ENCODE assay signal across 17 cellular contexts in the genomic region with DNA sequence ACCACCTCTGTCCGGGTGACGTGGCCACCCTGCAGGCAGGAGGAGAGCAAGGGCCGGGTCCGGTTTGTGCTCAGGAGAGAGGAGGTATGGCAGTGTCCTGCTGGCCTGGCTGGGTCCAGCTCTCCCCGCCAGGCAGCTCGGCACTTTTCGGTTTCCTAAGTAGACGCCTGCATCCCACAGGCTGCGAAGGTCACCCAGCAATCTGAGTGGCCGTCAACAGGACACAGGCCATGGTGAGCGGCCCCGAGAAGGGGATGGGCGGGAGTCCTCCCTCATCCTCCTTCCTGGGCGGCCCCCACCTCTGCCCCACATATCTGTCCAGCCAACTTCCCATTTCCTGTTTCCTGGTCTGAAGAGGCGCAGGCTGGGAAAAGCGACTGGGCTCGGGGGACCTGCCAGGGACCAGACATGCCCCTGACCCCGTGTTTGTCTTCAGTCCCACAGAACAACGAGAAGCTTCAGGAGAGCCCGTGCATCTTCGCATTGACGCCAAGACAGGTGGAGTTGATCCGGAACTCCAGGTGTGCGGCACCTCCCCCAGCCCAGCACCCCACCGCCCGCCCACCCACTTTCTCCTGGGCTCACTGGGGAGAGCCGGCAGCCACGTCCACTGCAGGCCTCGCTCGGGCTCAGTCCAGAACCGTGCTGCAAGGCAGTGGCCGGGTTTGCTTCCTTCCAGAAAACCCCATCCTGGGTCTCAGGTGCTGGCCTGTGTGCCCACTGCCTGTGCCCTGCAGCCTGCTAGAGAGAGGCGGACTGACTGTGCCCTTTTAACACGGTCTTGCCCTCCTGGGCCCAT. TPM values are rescaled to one million over a fixed set of nuclear protein-coding genes. Genes with fewer than 3 reads are reported as not detected.
A peak's percentile ranks its signal among the peaks of the same experiment; 100 is the strongest.
DNase-seq lines count a peak whose midpoint lies in the region; ATAC-seq, FAIRE-seq and TF ChIP-seq lines count a peak whose summit lies in the region.
"Had no signal": no experiment of that assay in that cellular context is flagged by ENCODE, and none has a peak within 500 bp of the region (broad histone marks: within the 10 kb centered on the region; RNA-seq: fewer than 3 reads in every experiment).

No MANE protein-coding gene starts in this region.

- WGBS in GM12878 (ENCODE audit: insufficient coverage, insufficient replicate concordance, low lambda C conversion rate, missing lambda C conversion rate) = 91% methylated on average over 33 of the region's 34 CpGs
- WGBS in gastroesophageal sphincter (ENCODE audit: low coverage in 1 of 2), 2 donors = 79% methylated on average over 6 of the region's 34 CpGs; no CpG with 5 or more reads in 1 of the 2 donors
- WGBS in spleen, 5 donors = 65 to 83% (median 77%) methylated on average over 20 to 34 of the region's 34 CpGs

- peaks cover 0 to 6% of the 10 kb centered on the region in 2 donors for H3K4me1 Mint-ChIP-seq in natural killer cell
- H3K4me1 Mint-ChIP-seq: GM23338 had no signal

- no peak for TF ChIP-seq EP300 in GM12878 (IDR thresholded peaks at IDR 0.05; ENCODE audit: borderline replicate concordance in 1 of 2, control insufficient read depth in 1 of 2, low read depth in 2 of 2, low read length in 2 of 2)
- TF ChIP-seq EP300 in gastroesophageal sphincter (IDR thresholded peaks at IDR 0.05) = no peak

- no peak overlapping the region for H2AFZ ChIP-seq in GM12878 (ENCODE audit: control insufficient read depth, low read depth, low read length)
- H2AFZ ChIP-seq: GM23338 had no signal

- H3K9me3 Mint-ChIP-seq in natural killer cell = no peaks in the 10 kb centered on the region
- H3K9me3 Mint-ChIP-seq: CD4-positive, alpha-beta T cell; GM23338 had no signal

- in situ Hi-C loops in GM12878 (cut with MboI) = no loop called here

- no peak overlapping the region for H3K4me3 ChIP-seq in GM12878
- no peak overlapping the region for H3K4me3 ChIP-seq in gastroesophageal sphincter
- H3K4me3 ChIP-seq in spleen = peak overlapping the region in 1 of 8 donors; percentile 6
- H3K4me3 ChIP-seq: GM23338, MG63 had no signal

- H3K79me2 ChIP-seq in GM12878 (ENCODE audit: control insufficient read depth, insufficient read depth, low read length) = no peaks in the 10 kb centered on the region

- no peak for DNase-seq in GM12878 (ENCODE audit: low read depth, low spot score)
- DNase-seq in left lobe of liver (ENCODE audit: low spot score) = peak; percentile 48
- no peak for DNase-seq in spleen
- no peak for DNase-seq in natural killer cell
- DNase-seq in NCI-H2107 (lab: John Stamatoyannopoulos, UW) = no peak
- DNase-seq: CD4-positive, alpha-beta T cell; DMS79 treated with DMSO at 0.1 percent for 48 hours; GF-D8; MG63; NCI-H1105 treated with DMSO at 0.1 percent for 48 hours; NCI-H187 treated with DMSO at 0.1 percent for 48 hours; NCI-H510A had no signal

- H3K36me3 Mint-ChIP-seq in natural killer cell = no peaks in the 10 kb centered on the region

- peaks cover 0 to 5% of the 10 kb centered on the region in 2 experiments; a peak in 2 of 4 replicates for H3K36me3 ChIP-seq in GM12878 (ENCODE audit: control insufficient read depth in 2 of 2, insufficient read depth in 2 of 2, low read length in 1 of 2)
- peaks cover 0 to 57% of the 10 kb centered on the region in 2 donors for H3K36me3 ChIP-seq in gastroesophageal sphincter
- peaks cover 0 to 94% (median 25%) of the 10 kb centered on the region in 6 donors for H3K36me3 ChIP-seq in spleen

- H4K20me1 ChIP-seq in GM12878 (ENCODE audit: control insufficient read depth, insufficient read depth) = no peaks in the 10 kb centered on the region

- CTCF ChIA-PET in GM12878 (lab: Yijun Ruan, JAX) = no interaction called here

- ATAC-seq in GM12878 = no peak
- peak; percentile 22 for ATAC-seq in gastroesophageal sphincter
- peak; percentile 59 for ATAC-seq in left lobe of liver
- ATAC-seq in HG03196 (IDR thresholded peaks at IDR 0.05; ENCODE audit: unreplicated experiment) = no peak
- ATAC-seq in natural killer cell = no peak
- ATAC-seq in HG03159 (IDR thresholded peaks at IDR 0.05; ENCODE audit: unreplicated experiment) = no peak
- ATAC-seq: GM23338 had no signal

- no peak overlapping the region for H3K27ac ChIP-seq in GM12878 (ENCODE audit: control insufficient read depth, insufficient read depth)
- peak overlapping the region in 3 of 4 donors; percentile 19 to 46 (median 27) for H3K27ac ChIP-seq in gastroesophageal sphincter
- peak overlapping the region in 7 of 8 donors; percentile 45 to 76 (median 55) for H3K27ac ChIP-seq in spleen

- H3K4me3 Mint-ChIP-seq in natural killer cell = no peak overlapping the region
- H3K4me3 Mint-ChIP-seq: B cell; CD4-positive, alpha-beta T cell; GM23338 had no signal

- H3K9ac ChIP-seq in GM12878 (ENCODE audit: control insufficient read depth, insufficient read depth, low read length) = no peak overlapping the region

- no peak for FAIRE-seq in GM12878 (lab: Jason Lieb, UNC)

- TF ChIP-seq CTCF in GM12878 (IDR thresholded peaks at IDR 0.05 in 2 of 3, conservative IDR thresholded peaks at IDR 0.05 in 1 of 3; ENCODE audit: control insufficient read depth in 2 of 3, extremely low read depth in 1 of 3, insufficient read depth in 1 of 3, low read depth in 3 of 3, low read length in 3 of 3) (no peak), gastroesophageal sphincter (IDR thresholded peaks at IDR 0.05) (no peak), spleen (IDR thresholded peaks at IDR 0.05 in 8 of 11, conservative IDR thresholded peaks at IDR 0.05 in 3 of 11) (peak in 1 of 11 experiments; percentile 7), natural killer cell (IDR thresholded peaks at IDR 0.05) (no peak)

- TSS peak; percentile 56 for BruUV-seq in GM12878 (replicated peaks; lab: Mats Ljungman, UMichigan)

- RAD21 ChIA-PET in GM12878 (lab: Charles Lee; ENCODE audit: unreplicated experiment) = no interaction called here

- no peak overlapping the region for H3K4me2 ChIP-seq in GM12878 (ENCODE audit: control insufficient read depth, insufficient read depth)
- H3K4me2 ChIP-seq: GM23338 had no signal

- no peaks in the 10 kb centered on the region for H3K27me3 ChIP-seq in GM12878 (replicated peaks in 1 of 2; ENCODE audit: control insufficient read depth in 2 of 2, insufficient read depth in 2 of 2, low read length in 1 of 2)
- H3K27me3 ChIP-seq in gastroesophageal sphincter = no peaks in the 10 kb centered on the region
- no peaks in the 10 kb centered on the region for H3K27me3 ChIP-seq in spleen (replicated peaks in 1 of 7)
- H3K27me3 ChIP-seq: MG63 had no signal

- H3K9me3 ChIP-seq in GM12878 (replicated peaks; ENCODE audit: control insufficient read depth, insufficient read depth, low read length) (no peaks in the 10 kb centered on the region), gastroesophageal sphincter (no peaks in the 10 kb centered on the region), spleen (peaks cover 0 to 9% (median 0%) of the 10 kb centered on the region in 8 donors)
- H3K9me3 ChIP-seq: MG63 had no signal

- no peaks in the 10 kb centered on the region for H3K4me1 ChIP-seq in GM12878 (ENCODE audit: control insufficient read depth, insufficient read depth, low read length)
- peaks cover 0 to 37% (median 0%) of the 10 kb centered on the region in 3 donors for H3K4me1 ChIP-seq in gastroesophageal sphincter
- H3K4me1 ChIP-seq in spleen = peaks cover 0 to 47% (median 18%) of the 10 kb centered on the region in 6 donors

- no peaks in the 10 kb centered on the region for H3K27me3 Mint-ChIP-seq in natural killer cell (ENCODE audit: low read depth in 2 of 2)
- H3K27me3 Mint-ChIP-seq: B cell; CD4-positive, alpha-beta T cell had no signal

- no peak for TF ChIP-seq POLR2A in GM12878 (IDR thresholded peaks at IDR 0.05; ENCODE audit: low read depth, low read length)
- TF ChIP-seq POLR2A in gastroesophageal sphincter (IDR thresholded peaks at IDR 0.05) = no peak
- TF ChIP-seq POLR2A in spleen (IDR thresholded peaks at IDR 0.05) = no peak

- SMC1A ChIA-PET in GM12878 (lab: Charles Lee; ENCODE audit: uncharacterized antibody, unreplicated experiment) = no interaction called here

- no peak overlapping the region for H3K27ac Mint-ChIP-seq in natural killer cell
- H3K27ac Mint-ChIP-seq: B cell; CD4-positive, alpha-beta T cell; GM23338 had no signal

- intact Hi-C loops in GM12878 (cut with micrococcal nuclease; ENCODE audit: unreplicated experiment) = no loop called here
- intact Hi-C loops in spleen (cut with DNase I; ENCODE audit: low total_unique reads) = no loop called here
- intact Hi-C loops in natural killer cell (cut with micrococcal nuclease) = no loop called here

- TF ChIP-seq RAD21 in GM12878 (IDR thresholded peaks at IDR 0.05; ENCODE audit: insufficient read depth, low read depth, low read length) = no peak

- POLR2A ChIA-PET in GM12878 (lab: Charles Lee) = no interaction called here

RNA-seq across cellular contexts. Expression of a gene that starts 16.3 kb away (rescaled TPM):
- 20.6 and 22.2 TPM in 2 replicates for total RNA-seq in GM12878 (2013; cell fraction: nucleolus; rRNA removed)
- total RNA-seq in GM12878 (2014; rRNA removed) = 17.8 and 22.0 TPM in 2 replicates
- 5.7 and 10.6 TPM in 2 replicates for total RNA-seq in GM12878 (2014; rRNA removed; fragmentation: Illumina TruSeq; extraction: Trizol)
- 23.2 and 25.1 TPM in 2 replicates for total RNA-seq in GM12878 (2021)
- polyA plus RNA-seq in GM12878 (2011; ENCODE audit: low read depth) = 12.1 TPM
- polyA plus RNA-seq in GM12878 (2011; rRNA removed) = 2.7 and 7.7 TPM in 2 replicates
- polyA plus RNA-seq in GM12878 (2011; cell fraction: cytosol; rRNA removed) = 11.0 and 13.0 TPM in 2 replicates
- 16.1 and 32.0 TPM in 2 replicates for polyA plus RNA-seq in GM12878 (2011; cell fraction: nucleus; rRNA removed)
- 15.2 and 24.4 TPM in 2 replicates for polyA plus RNA-seq in GM12878 (2012)
- 5.4 and 9.6 TPM in 2 replicates for polyA plus RNA-seq in GM12878 (2014; fragmentation: Illumina TruSeq; extraction: Trizol)
- polyA plus RNA-seq in GM12878 (2014; fragmentation: Nextera tagmentation; extraction: Ambion mirVana) = under 1 TPM; 0.13 to 0.40 TPM
- 17.9 and 23.1 TPM in 2 replicates for polyA plus RNA-seq in GM12878 (2014; rRNA removed)
- polyA plus RNA-seq in GM12878 (2016; fragmentation: Nextera tagmentation; extraction: Ambion mirVana) = 10 to 100 TPM; 12.0 to 13.5 TPM
- polyA minus RNA-seq in GM12878 (2011; rRNA and poly(A)+ RNA removed) = 4.2 and 14.1 TPM in 2 replicates
- 4.5 and 4.8 TPM in 2 replicates for polyA minus RNA-seq in GM12878 (2011; cell fraction: cytosol; rRNA and poly(A)+ RNA removed)
- 14.3 and 19.8 TPM in 2 replicates for polyA minus RNA-seq in GM12878 (2011; cell fraction: nucleus; rRNA and poly(A)+ RNA removed)
- total RNA-seq in gastroesophageal sphincter = 10 to 100 TPM; 15.3 to 26.4 (median 16.8) TPM
- 13.6 TPM for total RNA-seq in left lobe of liver
- 10 to 100 TPM; 16.4 to 30.5 (median 29.0) TPM for total RNA-seq in spleen
- 10 to 100 TPM in 1 of 3 donors, 1 to 10 TPM in 2; 6.2 to 13.9 (median 6.4) TPM for polyA plus RNA-seq in spleen
- 10 to 100 TPM; 25.4 to 39.4 (median 26.8) TPM for total RNA-seq in natural killer cell

RNA-seq across cellular contexts. Expression of a gene that starts 38.5 kb away (rescaled TPM):
- 428 and 477 TPM in 2 replicates for total RNA-seq in GM12878 (2013; cell fraction: nucleolus; rRNA removed)
- total RNA-seq in GM12878 (2014; rRNA removed) (2,013 and 2,296 TPM in 2 replicates), GM12878 (2014; rRNA removed; fragmentation: Illumina TruSeq; extraction: Trizol) (1,954 and 2,053 TPM in 2 replicates), GM12878 (2021) (3,487 and 3,491 TPM in 2 replicates), gastroesophageal sphincter (1,000 to 10,000 TPM; 2,212 to 2,463 (median 2,311) TPM), left lobe of liver (1,272 TPM), spleen (1,000 to 10,000 TPM; 1,078 to 1,961 (median 1,406) TPM), natural killer cell (1,000 to 10,000 TPM; 1,302 to 1,442 (median 1,437) TPM)
- 2,021 TPM for polyA plus RNA-seq in GM12878 (2011; ENCODE audit: low read depth)
- polyA plus RNA-seq in GM12878 (2011; rRNA removed) (1,026 and 1,259 TPM in 2 replicates), GM12878 (2014; fragmentation: Illumina TruSeq; extraction: Trizol) (1,630 and 2,440 TPM in 2 replicates), GM12878 (2014; fragmentation: Nextera tagmentation; extraction: Ambion mirVana) (100 to 1,000 TPM; 513 to 937 TPM), GM12878 (2014; rRNA removed) (1,584 and 1,859 TPM in 2 replicates), GM12878 (2016; fragmentation: Nextera tagmentation; extraction: Ambion mirVana) (100 to 1,000 TPM; 280 to 285 TPM), spleen (1,000 to 10,000 TPM in 1 of 3 donors, 100 to 1,000 TPM in 2; 565 to 1,281 (median 624) TPM)
- 1,261 and 1,791 TPM in 2 replicates for polyA plus RNA-seq in GM12878 (2011; cell fraction: cytosol; rRNA removed)
- polyA plus RNA-seq in GM12878 (2011; cell fraction: nucleus; rRNA removed) = 851 and 1,120 TPM in 2 replicates
- 2,531 and 6,101 TPM in 2 replicates for polyA plus RNA-seq in GM12878 (2012)
- 1,004 and 2,355 TPM in 2 replicates for polyA minus RNA-seq in GM12878 (2011; rRNA and poly(A)+ RNA removed)
- 1,141 and 1,143 TPM in 2 replicates for polyA minus RNA-seq in GM12878 (2011; cell fraction: cytosol; rRNA and poly(A)+ RNA removed)
- polyA minus RNA-seq in GM12878 (2011; cell fraction: nucleus; rRNA and poly(A)+ RNA removed) = 341 and 536 TPM in 2 replicates

RNA-seq across cellular contexts. Expression of a gene that starts 42.9 kb away (rescaled TPM):
- 20.9 and 24.8 TPM in 2 replicates for total RNA-seq in GM12878 (2013; cell fraction: nucleolus; rRNA removed)
- total RNA-seq in GM12878 (2014; rRNA removed) = 10.6 and 15.9 TPM in 2 replicates
- 3.2 TPM in 2 replicates for total RNA-seq in GM12878 (2014; rRNA removed; fragmentation: Illumina TruSeq; extraction: Trizol)
- 40.0 and 42.4 TPM in 2 replicates for total RNA-seq in GM12878 (2021)
- polyA plus RNA-seq in GM12878 (2011; ENCODE audit: low read depth) = 2.2 TPM
- 0.84 and 2.5 TPM in 2 replicates for polyA plus RNA-seq in GM12878 (2011; rRNA removed)
- polyA plus RNA-seq in GM12878 (2011; cell fraction: cytosol; rRNA removed) = 4.5 and 7.6 TPM in 2 replicates
- polyA plus RNA-seq in GM12878 (2011; cell fraction: nucleus; rRNA removed) = 12.8 and 18.3 TPM in 2 replicates
- 14.1 and 15.9 TPM in 2 replicates for polyA plus RNA-seq in GM12878 (2012)
- 4.1 and 5.9 TPM in 2 replicates for polyA plus RNA-seq in GM12878 (2014; fragmentation: Illumina TruSeq; extraction: Trizol)
- under 1 TPM; 0.26 to 0.73 TPM for polyA plus RNA-seq in GM12878 (2014; fragmentation: Nextera tagmentation; extraction: Ambion mirVana)
- 16.2 and 22.2 TPM in 2 replicates for polyA plus RNA-seq in GM12878 (2014; rRNA removed)
- polyA plus RNA-seq in GM12878 (2016; fragmentation: Nextera tagmentation; extraction: Ambion mirVana) = 10 to 100 TPM in 1 of 2 experiments, 1 to 10 TPM in 1; 2.0 to 10.1 TPM
- polyA minus RNA-seq in GM12878 (2011; rRNA and poly(A)+ RNA removed) = 3.6 and 6.5 TPM in 2 replicates
- 12.4 and 12.8 TPM in 2 replicates for polyA minus RNA-seq in GM12878 (2011; cell fraction: cytosol; rRNA and poly(A)+ RNA removed)
- polyA minus RNA-seq in GM12878 (2011; cell fraction: nucleus; rRNA and poly(A)+ RNA removed) = 3.6 and 4.7 TPM in 2 replicates
- 100 to 1,000 TPM in 1 of 4 donors, 10 to 100 TPM in 3; 65.6 to 122 (median 82.4) TPM for total RNA-seq in gastroesophageal sphincter
- total RNA-seq in left lobe of liver = 33.3 TPM
- 10 to 100 TPM; 43.0 to 68.1 (median 53.7) TPM for total RNA-seq in spleen
- 10 to 100 TPM in 1 of 3 donors, 1 to 10 TPM in 2; 4.0 to 15.2 (median 4.2) TPM for polyA plus RNA-seq in spleen
- 10 to 100 TPM; 81.6 to 97.7 (median 82.9) TPM for total RNA-seq in natural killer cell

RNA-seq across cellular contexts. Expression of a gene that starts 52.9 kb away (rescaled TPM):
- 40.0 and 41.8 TPM in 2 replicates for total RNA-seq in GM12878 (2013; cell fraction: nucleolus; rRNA removed)
- 35.5 and 39.3 TPM in 2 replicates for total RNA-seq in GM12878 (2014; rRNA removed)
- 12.7 and 16.5 TPM in 2 replicates for total RNA-seq in GM12878 (2014; rRNA removed; fragmentation: Illumina TruSeq; extraction: Trizol)
- 42.1 and 46.4 TPM in 2 replicates for total RNA-seq in GM12878 (2021)
- polyA plus RNA-seq in GM12878 (2011; ENCODE audit: low read depth) = 14.4 TPM
- polyA plus RNA-seq in GM12878 (2011; rRNA removed) = 8.3 and 22.5 TPM in 2 replicates
- polyA plus RNA-seq in GM12878 (2011; cell fraction: cytosol; rRNA removed) = 34.2 and 37.4 TPM in 2 replicates
- 39.1 and 56.5 TPM in 2 replicates for polyA plus RNA-seq in GM12878 (2011; cell fraction: nucleus; rRNA removed)
- polyA plus RNA-seq in GM12878 (2012) = 42.0 and 57.7 TPM in 2 replicates
- 3.8 and 17.8 TPM in 2 replicates for polyA plus RNA-seq in GM12878 (2014; fragmentation: Illumina TruSeq; extraction: Trizol)
- under 1 TPM; 0.13 to 0.53 TPM for polyA plus RNA-seq in GM12878 (2014; fragmentation: Nextera tagmentation; extraction: Ambion mirVana)
- 45.5 and 50.6 TPM in 2 replicates for polyA plus RNA-seq in GM12878 (2014; rRNA removed)
- 10 to 100 TPM; 27.2 to 35.2 TPM for polyA plus RNA-seq in GM12878 (2016; fragmentation: Nextera tagmentation; extraction: Ambion mirVana)
- 19.1 and 19.3 TPM in 2 replicates for polyA minus RNA-seq in GM12878 (2011; rRNA and poly(A)+ RNA removed)
- 11.6 and 16.3 TPM in 2 replicates for polyA minus RNA-seq in GM12878 (2011; cell fraction: cytosol; rRNA and poly(A)+ RNA removed)
- 11.6 and 17.9 TPM in 2 replicates for polyA minus RNA-seq in GM12878 (2011; cell fraction: nucleus; rRNA and poly(A)+ RNA removed)
- 100 to 1,000 TPM; 192 to 257 (median 235) TPM for total RNA-seq in gastroesophageal sphincter
- 20.4 TPM for total RNA-seq in left lobe of liver
- total RNA-seq in spleen = 10 to 100 TPM; 37.1 to 49.3 (median 46.7) TPM
- 10 to 100 TPM; 26.5 to 68.8 (median 30.8) TPM for polyA plus RNA-seq in spleen
- total RNA-seq in natural killer cell = 10 to 100 TPM; 54.3 to 66.4 (median 58.1) TPM

Comparison
In these comparisons a context has a peak if more than half of its experiments do, and no peak if none do; other contexts are left out.
1. ATAC-seq: peak in gastroesophageal sphincter (single experiment) and left lobe of liver (single experiment); none in GM12878 (single experiment), HG03196 (single experiment), natural killer cell (0 of 3) and HG03159 (single experiment).